Comparison of ENCODE assay signal across 19 cellular contexts in the genomic region with DNA sequence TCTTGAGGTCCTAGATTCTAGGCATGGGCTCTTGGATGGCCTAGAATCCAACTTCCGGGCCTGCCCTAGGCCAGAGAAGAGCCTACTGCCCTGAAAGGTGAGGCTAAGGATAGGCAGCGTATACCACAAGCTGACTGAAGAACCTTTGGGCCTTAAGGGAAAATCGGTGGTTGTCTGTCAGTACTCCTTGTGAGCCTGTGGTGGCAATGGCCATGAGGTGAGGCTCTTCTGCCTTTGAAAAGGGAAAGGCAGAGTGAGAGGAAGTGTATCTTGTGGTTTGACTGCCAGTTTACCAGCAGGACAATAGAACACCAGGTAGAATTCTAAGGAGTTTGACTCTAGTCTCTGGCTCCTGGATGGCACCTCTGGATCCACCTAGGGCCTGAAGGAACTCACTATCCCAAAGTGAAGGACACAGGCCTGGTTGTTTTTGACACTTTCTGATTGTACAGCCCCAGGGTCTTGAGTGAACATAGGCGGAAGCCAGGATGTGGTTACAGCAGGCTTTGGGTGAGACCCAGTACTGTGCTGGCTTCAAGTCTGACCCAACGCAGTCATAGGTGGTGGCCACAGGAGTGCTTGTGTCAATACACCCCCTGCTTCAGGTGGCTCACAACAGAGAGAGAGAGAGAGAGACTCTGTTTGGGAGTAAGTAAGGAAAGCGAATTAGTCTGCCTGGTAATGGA. TPM values are rescaled to one million over a fixed set of nuclear protein-coding genes. Genes with fewer than 3 reads are reported as not detected.
A peak's percentile ranks its signal among the peaks of the same experiment; 100 is the strongest.
DNase-seq lines count a peak whose midpoint lies in the region; ATAC-seq and TF ChIP-seq lines count a peak whose summit lies in the region.
"Had no signal": no experiment of that assay in that cellular context is flagged by ENCODE, and none has a peak within 500 bp of the region (broad histone marks: within the 10 kb centered on the region; RNA-seq: fewer than 3 reads in every experiment).

No MANE protein-coding gene starts in this region.

- H3K27ac ChIP-seq in CD8-positive, alpha-beta T cell (ENCODE audit: low read depth, low read length), result no peak overlapping the region
- H3K27ac ChIP-seq: BLaER1, KMS-11 had no signal

- peaks cover 15% of the 10 kb centered on the region for H3K4me1 ChIP-seq in CD8-positive, alpha-beta T cell (ENCODE audit: insufficient read depth, low read length)
- H3K4me1 ChIP-seq: BLaER1 had no signal

- POLR2A ChIA-PET in CD8-positive, alpha-beta T cell (lab: Charles Lee), result no interaction called here
- POLR2A ChIA-PET in naive thymus-derived CD8-positive, alpha-beta T cell (lab: Charles Lee), result no interaction called here

- no peaks in the 10 kb centered on the region for H3K27me3 ChIP-seq in CD8-positive, alpha-beta T cell (ENCODE audit: insufficient read depth, low read length)

- H3K9me3 ChIP-seq in CD8-positive, alpha-beta T cell (ENCODE audit: low read length), result no peaks in the 10 kb centered on the region
- no peaks in the 10 kb centered on the region for H3K9me3 ChIP-seq in T-helper 17 cell (ENCODE audit: control insufficient read depth, low read length, poor library complexity, severe bottlenecking)

- no peak overlapping the region for H3K4me3 Mint-ChIP-seq in T-helper 1 cell treated with Interleukin-12 subunit alpha and Interleukin-12 subunit beta and Interleukin-4 antibody, amounts not matched to agents 30 μg/mL and 1 μg/mL, for 36 hours
- no peak overlapping the region for H3K4me3 Mint-ChIP-seq in CD8-positive, alpha-beta T cell
- H3K4me3 Mint-ChIP-seq in T-helper 17 cell, result no peak overlapping the region
- peak overlapping the region in 2 of 10 donors; percentile 15 to 18 for H3K4me3 Mint-ChIP-seq in naive thymus-derived CD8-positive, alpha-beta T cell
- H3K4me3 Mint-ChIP-seq: HFFc6 had no signal

- H3K36me3 Mint-ChIP-seq in T-helper 1 cell treated with Interleukin-12 subunit alpha and Interleukin-12 subunit beta and Interleukin-4 antibody, amounts not matched to agents 30 μg/mL and 1 μg/mL, for 36 hours (ENCODE audit: low read depth), result no peaks in the 10 kb centered on the region
- H3K36me3 Mint-ChIP-seq in CD8-positive, alpha-beta T cell, result no peaks in the 10 kb centered on the region
- H3K36me3 Mint-ChIP-seq in T-helper 17 cell (ENCODE audit: low read depth), result no peaks in the 10 kb centered on the region
- H3K36me3 Mint-ChIP-seq in naive thymus-derived CD8-positive, alpha-beta T cell, result peaks cover 0 to 1% (median 0%) of the 10 kb centered on the region in 3 donors

- H3K36me3 ChIP-seq in CD8-positive, alpha-beta T cell (ENCODE audit: insufficient read depth, low read length), result no peaks in the 10 kb centered on the region
- H3K36me3 ChIP-seq: BLaER1 had no signal

- H3K4me1 Mint-ChIP-seq in T-helper 1 cell treated with Interleukin-12 subunit alpha and Interleukin-12 subunit beta and Interleukin-4 antibody, amounts not matched to agents 30 μg/mL and 1 μg/mL, for 36 hours (ENCODE audit: low read depth), result peaks cover 6% of the 10 kb centered on the region
- peaks cover 13% of the 10 kb centered on the region for H3K4me1 Mint-ChIP-seq in CD8-positive, alpha-beta T cell (ENCODE audit: low read depth)
- peaks cover 2% of the 10 kb centered on the region for H3K4me1 Mint-ChIP-seq in T-helper 17 cell
- H3K4me1 Mint-ChIP-seq in naive thymus-derived CD8-positive, alpha-beta T cell, result peaks cover 4 to 15% (median 14%) of the 10 kb centered on the region in 4 donors

- H3K27ac Mint-ChIP-seq in T-helper 1 cell treated with Interleukin-12 subunit alpha and Interleukin-12 subunit beta and Interleukin-4 antibody, amounts not matched to agents 30 μg/mL and 1 μg/mL, for 36 hours, result peak overlapping the region; percentile 41
- H3K27ac Mint-ChIP-seq in CD8-positive, alpha-beta T cell, result peak overlapping the region; percentile 70
- H3K27ac Mint-ChIP-seq in T-helper 17 cell, result peak overlapping the region; percentile 27
- peak overlapping the region in 5 of 10 donors; percentile 28 to 84 (median 56) for H3K27ac Mint-ChIP-seq in naive thymus-derived CD8-positive, alpha-beta T cell
- H3K27ac Mint-ChIP-seq: HFFc6 had no signal

- ATAC-seq in CD8-positive, alpha-beta T cell, result no peak
- no peak for ATAC-seq in T-helper 17 cell
- ATAC-seq in naive thymus-derived CD8-positive, alpha-beta T cell, result peak; percentile 33 to 48
- no peak for ATAC-seq in HG03565 (IDR thresholded peaks at IDR 0.05; ENCODE audit: unreplicated experiment)

- no peak overlapping the region for H3K4me3 ChIP-seq in CD8-positive, alpha-beta T cell (ENCODE audit: low read depth, low read length)
- H3K4me3 ChIP-seq: BLaER1 had no signal

- intact Hi-C loops in CD8-positive, alpha-beta T cell (cut with DNase I, micrococcal nuclease), result no loop called here

- H3K9me3 Mint-ChIP-seq in T-helper 1 cell treated with Interleukin-12 subunit alpha and Interleukin-12 subunit beta and Interleukin-4 antibody, amounts not matched to agents 30 μg/mL and 1 μg/mL, for 36 hours, result no peaks in the 10 kb centered on the region
- H3K9me3 Mint-ChIP-seq in CD8-positive, alpha-beta T cell, result no peaks in the 10 kb centered on the region
- H3K9me3 Mint-ChIP-seq in naive thymus-derived CD8-positive, alpha-beta T cell, result no peaks in the 10 kb centered on the region
- H3K9me3 Mint-ChIP-seq: HFFc6 had no signal

- CTCF ChIA-PET in CD8-positive, alpha-beta T cell (lab: Charles Lee), result no interaction called here

- H3K27me3 Mint-ChIP-seq in T-helper 1 cell treated with Interleukin-12 subunit alpha and Interleukin-12 subunit beta and Interleukin-4 antibody, amounts not matched to agents 30 μg/mL and 1 μg/mL, for 36 hours (ENCODE audit: low read depth), result peaks cover 4% of the 10 kb centered on the region
- no peaks in the 10 kb centered on the region for H3K27me3 Mint-ChIP-seq in CD8-positive, alpha-beta T cell (ENCODE audit: low read depth)
- no peaks in the 10 kb centered on the region for H3K27me3 Mint-ChIP-seq in T-helper 17 cell
- H3K27me3 Mint-ChIP-seq in naive thymus-derived CD8-positive, alpha-beta T cell, result peaks cover 0 to under 1% (median 0%) of the 10 kb centered on the region in 5 donors

- DNase-seq in T-helper 1 cell (no peak), T-helper 17 cell (no peak), SW 1271 (lab: John Stamatoyannopoulos, UW) (no peak), foreskin melanocyte (no peak)
- no peak for DNase-seq in CD8-positive, alpha-beta T cell
- DNase-seq in naive thymus-derived CD8-positive, alpha-beta T cell, result peak in 1 of 10 donors; percentile 22
- DNase-seq: 8988T, EL, HFFc6, MM.1S, NCI-H1105, NCI-H1694 treated with DMSO at 0.1 percent for 48 hours, NCI-H446 treated with DMSO at 0.1 percent for 48 hours, NCI-H774 had no signal

- TF ChIP-seq CTCF in CD8-positive, alpha-beta T cell (IDR thresholded peaks at IDR 0.05), result no peak

RNA-seq across cellular contexts. Expression of a gene that starts 20.9 kb away (rescaled TPM):
- total RNA-seq in CD8-positive, alpha-beta T cell, result not detected
- not detected for total RNA-seq in T-helper 17 cell
- total RNA-seq in naive thymus-derived CD8-positive, alpha-beta T cell, result not detected
- not detected for polyA plus RNA-seq in naive thymus-derived CD8-positive, alpha-beta T cell
- total RNA-seq: H1, HFFc6 had no signal

RNA-seq across cellular contexts. Expression of a gene that starts 30.4 kb away (rescaled TPM):
- 100 to 1,000 TPM in 1 of 2 experiments, 10 to 100 TPM in 1; 97.8 to 114 TPM for total RNA-seq in CD8-positive, alpha-beta T cell
- total RNA-seq in T-helper 17 cell, result 10 to 100 TPM; 49.3 to 66.6 TPM
- 100 to 1,000 TPM; 123 TPM for total RNA-seq in naive thymus-derived CD8-positive, alpha-beta T cell
- 100 to 1,000 TPM; 132 to 152 (median 135) TPM for polyA plus RNA-seq in naive thymus-derived CD8-positive, alpha-beta T cell

Comparison
In these comparisons a context has a peak if more than half of its experiments do, and no peak if none do; other contexts are left out.
1. ATAC-seq: peak in naive thymus-derived CD8-positive, alpha-beta T cell (2 of 2); none in CD8-positive, alpha-beta T cell (single experiment), T-helper 17 cell (single experiment) and HG03565 (single experiment).